ENCODE assay signal across 1 cellular context in the genomic region with DNA sequence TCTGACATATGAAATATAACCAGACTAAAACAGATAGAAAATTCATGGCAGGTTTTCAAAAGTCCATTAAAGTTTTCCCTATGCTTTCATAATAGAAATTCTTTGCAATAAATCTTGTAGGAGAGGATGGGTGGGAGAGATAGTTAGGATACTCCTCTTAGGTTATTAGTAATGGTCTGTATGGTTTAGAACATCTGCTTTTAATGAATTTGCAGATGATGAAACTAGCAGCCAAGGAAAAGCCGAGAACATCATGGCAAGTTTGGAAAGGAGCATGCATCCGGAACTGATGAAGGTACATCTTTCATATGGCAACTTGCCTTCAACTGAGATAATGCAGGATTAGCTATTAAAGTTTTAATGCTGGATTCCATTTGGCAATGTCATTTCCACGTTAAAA.
TF ChIP-seq lines count a peak whose summit lies in the region.

No MANE protein-coding gene starts in this region.

TF ChIP-seq in SK-N-SH treated with all-trans-retinoic acid at 6 μM for 48 hours, 23 proteins besides CTCF, POLR2A, EP300 and RAD21 (continued from another document):
- TF ChIP-seq, protein P1, sequence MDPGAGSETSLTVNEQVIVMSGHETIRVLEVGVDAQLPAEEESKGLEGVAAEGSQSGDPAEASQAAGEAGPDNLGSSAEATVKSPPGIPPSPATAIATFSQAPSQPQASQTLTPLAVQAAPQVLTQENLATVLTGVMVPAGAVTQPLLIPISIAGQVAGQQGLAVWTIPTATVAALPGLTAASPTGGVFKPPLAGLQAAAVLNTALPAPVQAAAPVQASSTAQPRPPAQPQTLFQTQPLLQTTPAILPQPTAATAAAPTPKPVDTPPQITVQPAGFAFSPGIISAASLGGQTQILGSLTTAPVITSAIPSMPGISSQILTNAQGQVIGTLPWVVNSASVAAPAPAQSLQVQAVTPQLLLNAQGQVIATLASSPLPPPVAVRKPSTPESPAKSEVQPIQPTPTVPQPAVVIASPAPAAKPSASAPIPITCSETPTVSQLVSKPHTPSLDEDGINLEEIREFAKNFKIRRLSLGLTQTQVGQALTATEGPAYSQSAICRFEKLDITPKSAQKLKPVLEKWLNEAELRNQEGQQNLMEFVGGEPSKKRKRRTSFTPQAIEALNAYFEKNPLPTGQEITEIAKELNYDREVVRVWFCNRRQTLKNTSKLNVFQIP (CRISPR knock-in tag; IDR thresholded peaks at IDR 0.05; ENCODE audit: borderline replicate concordance, low read depth) = no peak
- TF ChIP-seq, protein P2, sequence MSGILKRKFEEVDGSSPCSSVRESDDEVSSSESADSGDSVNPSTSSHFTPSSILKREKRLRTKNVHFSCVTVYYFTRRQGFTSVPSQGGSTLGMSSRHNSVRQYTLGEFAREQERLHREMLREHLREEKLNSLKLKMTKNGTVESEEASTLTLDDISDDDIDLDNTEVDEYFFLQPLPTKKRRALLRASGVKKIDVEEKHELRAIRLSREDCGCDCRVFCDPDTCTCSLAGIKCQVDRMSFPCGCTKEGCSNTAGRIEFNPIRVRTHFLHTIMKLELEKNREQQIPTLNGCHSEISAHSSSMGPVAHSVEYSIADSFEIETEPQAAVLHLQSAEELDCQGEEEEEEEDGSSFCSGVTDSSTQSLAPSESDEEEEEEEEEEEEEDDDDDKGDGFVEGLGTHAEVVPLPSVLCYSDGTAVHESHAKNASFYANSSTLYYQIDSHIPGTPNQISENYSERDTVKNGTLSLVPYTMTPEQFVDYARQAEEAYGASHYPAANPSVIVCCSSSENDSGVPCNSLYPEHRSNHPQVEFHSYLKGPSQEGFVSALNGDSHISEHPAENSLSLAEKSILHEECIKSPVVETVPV (CRISPR knock-in tag; IDR thresholded peaks at IDR 0.05) = no peak
- 0 out of 2 replicates have a peak, but pooled peaks have one; percentile 40 for TF ChIP-seq TOX (CRISPR knock-in tag; IDR thresholded peaks at IDR 0.05; ENCODE audit: borderline replicate concordance)
